25 cellular contexts compared by ENCODE assay signal in the genomic region with DNA sequence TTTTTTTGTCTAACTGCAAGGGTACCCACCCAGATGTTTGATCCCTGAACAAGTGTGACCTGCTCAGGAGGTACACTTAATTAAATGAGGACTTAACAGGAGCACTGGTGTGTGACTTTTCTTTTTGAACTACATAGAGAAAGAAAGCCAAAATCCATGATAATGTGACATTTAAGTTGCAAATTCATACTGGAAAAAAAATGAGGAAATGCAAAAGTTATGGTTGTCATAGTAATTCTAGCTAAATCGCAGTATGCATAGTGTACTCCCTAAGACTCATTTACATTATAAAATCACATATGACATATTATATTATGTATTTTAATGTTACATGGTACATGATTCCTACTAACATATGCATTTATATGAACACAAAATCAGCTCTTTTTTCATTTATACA.
"Had no signal": no experiment of that assay in that cellular context is flagged by ENCODE, and none has a peak within 500 bp of the region (broad histone marks: within the 10 kb centered on the region; RNA-seq: fewer than 3 reads in every experiment).

No MANE protein-coding gene starts in this region.

- H3K4me2 ChIP-seq: hepatocyte had no signal

- DNase-seq: cortex of kidney; dermis blood vessel endothelial cell; dorsolateral prefrontal cortex; effector CD4-positive, alpha-beta T cell; effector CD8-positive, alpha-beta T cell; effector memory CD4-positive, alpha-beta T cell; effector memory CD8-positive, alpha-beta T cell; endodermal cell; erythroblast; esophagus squamous epithelium; foreskin fibroblast; foreskin keratinocyte; foreskin melanocyte; gastrocnemius medialis; glutamatergic neuron; head of caudate nucleus; heart left ventricle; heart right ventricle; hippocampal formation had no signal

- H3K36me3 ChIP-seq: esophagus muscularis mucosa, esophagus squamous epithelium, gastrocnemius medialis, gastroesophageal sphincter, heart left ventricle, heart right ventricle had no signal

- H3K27ac ChIP-seq: coronary artery, dorsolateral prefrontal cortex, epithelial cell of prostate, esophagus muscularis mucosa, esophagus squamous epithelium, foreskin keratinocyte, gastrocnemius medialis, gastroesophageal sphincter, heart left ventricle, heart right ventricle, hepatocyte had no signal

- H3K79me2 ChIP-seq: hepatocyte had no signal

- H3K27me3 ChIP-seq: esophagus muscularis mucosa, esophagus squamous epithelium, foreskin keratinocyte, gastrocnemius medialis, gastroesophageal sphincter, heart left ventricle, heart right ventricle, hepatocyte had no signal

- H2AFZ ChIP-seq: hepatocyte had no signal

- H3K4me3 ChIP-seq: coronary artery, dorsolateral prefrontal cortex, esophagus muscularis mucosa, esophagus squamous epithelium, gastrocnemius medialis, gastroesophageal sphincter, heart left ventricle, heart right ventricle, hepatocyte had no signal

- ATAC-seq: effector memory CD8-positive, alpha-beta T cell; esophagus mucosa; foreskin keratinocyte; gastrocnemius medialis; gastroesophageal sphincter; heart left ventricle; heart right ventricle had no signal

- H3K9me3 ChIP-seq: esophagus muscularis mucosa, esophagus squamous epithelium, gastrocnemius medialis, gastroesophageal sphincter, heart left ventricle had no signal

- H3K4me1 ChIP-seq: esophagus muscularis mucosa, esophagus squamous epithelium, foreskin keratinocyte, gastrocnemius medialis, gastroesophageal sphincter, heart right ventricle had no signal
